ENCODE assay signal across 8 cellular contexts in genomic region chr1:3746784-3747521, GRCh38. TPM values are rescaled to one million over a fixed set of nuclear protein-coding genes. Genes with fewer than 3 reads are reported as not detected.
DNase-seq lines count a peak whose midpoint lies in the region; ATAC-seq, FAIRE-seq and TF ChIP-seq lines count a peak whose summit lies in the region.

No MANE protein-coding gene starts in this region.

- dilution Hi-C loops in mammary epithelial cell (cut with HindIII; ENCODE audit: low sequenced_read_pairs) = no loop called here

- peak; percentile 98 for DNase-seq in D341Med (ENCODE audit: low spot score)
- DNase-seq in GM23338 (ENCODE audit: low spot score) = peak; percentile 95
- DNase-seq in NCI-H1930 (lab: John Stamatoyannopoulos, UW) = peak; percentile 82
- peak; percentile 95 for DNase-seq in WERI-Rb-1
- peak; percentile 61 for DNase-seq in mammary epithelial cell
- DNase-seq in iPS-NIHi7 (ENCODE audit: extremely low spot score) = peak; percentile 100
- DNase-seq in small intestine = peak; percentile 82
- no peak for DNase-seq in H54 (ENCODE audit: insufficient read length, low spot score)

- no TSS peak for BruUV-seq in mammary epithelial cell (replicated peaks; lab: Mats Ljungman, UMichigan)

- H3K27ac ChIP-seq in GM23338 (ENCODE audit: low read depth) = no peak overlapping the region
- H3K27ac ChIP-seq in WERI-Rb-1 = peak overlapping the region; percentile 39
- H3K27ac ChIP-seq in mammary epithelial cell (ENCODE audit: insufficient read depth, low read depth, low read length) = no peak overlapping the region
- peak overlapping the region in 1 of 2 donors; percentile 60 for H3K27ac ChIP-seq in small intestine (ENCODE audit: low read depth in 1 of 2, low read length in 1 of 2)

- H3K27ac Mint-ChIP-seq in GM23338 = peak overlapping the region; percentile 93

- peaks cover 20% of the 10 kb centered on the region for H3K27me3 Mint-ChIP-seq in GM23338 (ENCODE audit: insufficient read depth, low read depth, poor library complexity)

- peak overlapping the region; percentile 74 for H2AFZ ChIP-seq in GM23338
- peak overlapping the region; percentile 78 for H2AFZ ChIP-seq in mammary epithelial cell (ENCODE audit: low read depth, low read length)

- H3K4me2 ChIP-seq in GM23338 (peak overlapping the region; percentile 94), mammary epithelial cell (ENCODE audit: insufficient read depth, low read depth, low read length) (peak overlapping the region; percentile 98)

- CTCF ChIA-PET in mammary epithelial cell (lab: Charles Lee; ENCODE audit: low non-redundant PET) = no interaction called here

- H3K27me3 ChIP-seq in GM23338 (ENCODE audit: insufficient read depth) (no peaks in the 10 kb centered on the region), WERI-Rb-1 (ENCODE audit: insufficient read depth, low read depth, severe bottlenecking) (no peaks in the 10 kb centered on the region), mammary epithelial cell (ENCODE audit: insufficient read depth, low read length) (peaks cover 2% of the 10 kb centered on the region), small intestine (ENCODE audit: control insufficient read depth in 2 of 2, insufficient read depth in 2 of 2, low read length in 2 of 2) (no peaks in the 10 kb centered on the region)

- no peaks in the 10 kb centered on the region for H3K9me3 ChIP-seq in WERI-Rb-1 (ENCODE audit: severe bottlenecking)
- no peaks in the 10 kb centered on the region for H3K9me3 ChIP-seq in mammary epithelial cell (replicated peaks; ENCODE audit: insufficient read depth, low read length)
- no peaks in the 10 kb centered on the region for H3K9me3 ChIP-seq in small intestine (ENCODE audit: control insufficient read depth, low read depth)

- H3K4me3 Mint-ChIP-seq in GM23338 = peak overlapping the region; percentile 96

- H3K9ac ChIP-seq in mammary epithelial cell (ENCODE audit: insufficient read depth, low read length) = no peak overlapping the region

- FAIRE-seq in small intestine (lab: Jason Lieb, UNC) (no peak), H54 (lab: Jason Lieb, UNC) (no peak)

- H3K4me1 Mint-ChIP-seq in GM23338 = peaks cover 28% of the 10 kb centered on the region

- H3K4me1 ChIP-seq in GM23338 (ENCODE audit: insufficient read depth) = peaks cover 13% of the 10 kb centered on the region; the same call in 1 of the 2 replicates
- peaks cover 10% of the 10 kb centered on the region for H3K4me1 ChIP-seq in mammary epithelial cell (ENCODE audit: insufficient read depth, low read length)
- peaks cover 0 to 3% of the 10 kb centered on the region in 2 donors for H3K4me1 ChIP-seq in small intestine (ENCODE audit: control insufficient read depth in 2 of 2, insufficient read depth in 1 of 2, low read depth in 1 of 2, low read length in 1 of 2)

- H3K36me3 ChIP-seq in GM23338 (ENCODE audit: insufficient read depth) = no peaks in the 10 kb centered on the region
- peaks cover 15% of the 10 kb centered on the region for H3K36me3 ChIP-seq in WERI-Rb-1
- no peaks in the 10 kb centered on the region for H3K36me3 ChIP-seq in mammary epithelial cell (ENCODE audit: insufficient read depth, low read length)
- no peaks in the 10 kb centered on the region for H3K36me3 ChIP-seq in small intestine (ENCODE audit: control insufficient read depth in 2 of 2, insufficient read depth in 2 of 2, low read length in 2 of 2)

- H3F3A ChIP-seq in GM23338 (replicated peaks; ENCODE audit: low read depth) = 0 out of 2 replicates have a peak, but pooled peaks cover 8% of the 10 kb centered on the region

- H3K9me3 Mint-ChIP-seq in GM23338 = no peaks in the 10 kb centered on the region

- H4K20me1 ChIP-seq in GM23338 (replicated peaks; ENCODE audit: insufficient read depth) (peaks cover 12% of the 10 kb centered on the region), mammary epithelial cell (ENCODE audit: insufficient read depth, low read length) (no peaks in the 10 kb centered on the region)

- in situ Hi-C loops in mammary epithelial cell (cut with MboI; ENCODE audit: low sequenced_read_pairs in 2 of 2) = no loop called here

- TF ChIP-seq CTCF in GM23338 (conservative IDR thresholded peaks at IDR 0.05; ENCODE audit: low read depth in 2 of 2) (no peak), WERI-Rb-1 (IDR thresholded peaks at IDR 0.05; ENCODE audit: low read depth, low read length) (no peak), mammary epithelial cell (conservative IDR thresholded peaks at IDR 0.05 in 1 of 2, IDR thresholded peaks at IDR 0.05 in 1 of 2; ENCODE audit: extremely low read depth in 1 of 2, insufficient read depth in 1 of 2, low read depth in 1 of 2, low read length in 2 of 2) (no peak)

- ATAC-seq in GM23338 = peak; percentile 95

- peaks cover 26% of the 10 kb centered on the region for H3K36me3 Mint-ChIP-seq in GM23338 (ENCODE audit: low read depth)

- peaks cover 34% of the 10 kb centered on the region for H3K79me2 ChIP-seq in GM23338 (replicated peaks; ENCODE audit: insufficient read depth)
- peaks cover 4% of the 10 kb centered on the region for H3K79me2 ChIP-seq in mammary epithelial cell (ENCODE audit: insufficient read depth, low read length)

- WGBS in mammary epithelial cell (ENCODE audit: low coverage, missing lambda C conversion rate) = 0% methylated on average over 2 of the region's 78 CpGs
- WGBS in small intestine, 3 donors = 3 to 21% (median 11%) methylated on average over 54 to 78 of the region's 78 CpGs

- H3K4me3 ChIP-seq in GM23338 = peak overlapping the region; percentile 89
- peak overlapping the region; percentile 73 for H3K4me3 ChIP-seq in WERI-Rb-1 (ENCODE audit: low read depth, low read length)
- peak overlapping the region; percentile 64 to 73 (median 66) for H3K4me3 ChIP-seq in mammary epithelial cell (replicated peaks in 1 of 3; ENCODE audit: insufficient read depth in 1 of 3, low read depth in 2 of 3, low read length in 3 of 3)
- peak overlapping the region; percentile 62 to 69 for H3K4me3 ChIP-seq in small intestine (ENCODE audit: low read depth in 1 of 2, low read length in 2 of 2)

- no peaks in the 10 kb centered on the region for H3K9me2 ChIP-seq in GM23338 (ENCODE audit: insufficient read depth)

- intact Hi-C loops in mammary epithelial cell (cut with micrococcal nuclease) = no loop called here

- no peak for TF ChIP-seq POLR2A in H54 (IDR thresholded peaks at IDR 0.05; ENCODE audit: low read depth, low read length)

TF ChIP-seq in GM23338, 12 proteins besides CTCF, POLR2A, EP300 and RAD21 (continues in another document):
- TF ChIP-seq JUNB (IDR thresholded peaks at IDR 0.05; ENCODE audit: unreplicated experiment) (no peak), ETS1 (IDR thresholded peaks at IDR 0.05) (peak; percentile 74; the same call in 1 of the 2 replicates), CREB1 (CRISPR knock-in tag; IDR thresholded peaks at IDR 0.05; ENCODE audit: low read depth) (0 out of 2 replicates have a peak, but pooled peaks have one; percentile 5), REST (IDR thresholded peaks at IDR 0.05; ENCODE audit: unreplicated experiment) (peak; percentile 8), ZNF331 (CRISPR knock-in tag; IDR thresholded peaks at IDR 0.05; ENCODE audit: low read depth) (no peak)

RNA-seq across cellular contexts. Expression of gene CCDC27, which starts 5.3 kb away (rescaled TPM):
- total RNA-seq in GM23338 (2014; rRNA removed; shearing (Covaris generic)) = 0.45 TPM in 1 of 2 replicates, not detected in the other
- polyA plus RNA-seq in GM23338 (2016; fragmentation: Nextera tagmentation; extraction: Ambion mirVana) (0.18 TPM in 1 of 2 replicates, not detected in the other), mammary epithelial cell (not detected), small intestine (under 1 TPM in 1 of 3 donors, not detected in 2; 0.27 TPM)
- not detected for total RNA-seq in mammary epithelial cell
- not detected for polyA minus RNA-seq in mammary epithelial cell

RNA-seq across cellular contexts. Expression of gene SMIM1, which starts 25.6 kb away (rescaled TPM):
- 3.2 TPM in 1 of 2 replicates, not detected in the other for total RNA-seq in GM23338 (2014; rRNA removed; shearing (Covaris generic))
- polyA plus RNA-seq in GM23338 (2016; fragmentation: Nextera tagmentation; extraction: Ambion mirVana) (7.2 and 12.0 TPM in 2 replicates), mammary epithelial cell (0.59 TPM), small intestine (1 to 10 TPM in 1 of 3 donors, not detected in 2; 2.1 TPM)
- total RNA-seq in mammary epithelial cell = 1 to 10 TPM; 1.2 to 2.1 TPM
- not detected for polyA minus RNA-seq in mammary epithelial cell

RNA-seq across cellular contexts. Expression of gene LRRC47, which starts 49.3 kb away (rescaled TPM):
- total RNA-seq in GM23338 (2014; rRNA removed; shearing (Covaris generic)) = 75.7 and 76.8 TPM in 2 replicates
- polyA plus RNA-seq in GM23338 (2016; fragmentation: Nextera tagmentation; extraction: Ambion mirVana) (15.8 and 17.2 TPM in 2 replicates), mammary epithelial cell (19.8 TPM), small intestine (10 to 100 TPM; 16.8 to 23.8 (median 19.0) TPM)
- 10 to 100 TPM; 31.2 to 40.2 TPM for total RNA-seq in mammary epithelial cell
- 46.5 TPM for polyA minus RNA-seq in mammary epithelial cell
